9 cellular contexts compared by ENCODE assay signal in the genomic region with DNA sequence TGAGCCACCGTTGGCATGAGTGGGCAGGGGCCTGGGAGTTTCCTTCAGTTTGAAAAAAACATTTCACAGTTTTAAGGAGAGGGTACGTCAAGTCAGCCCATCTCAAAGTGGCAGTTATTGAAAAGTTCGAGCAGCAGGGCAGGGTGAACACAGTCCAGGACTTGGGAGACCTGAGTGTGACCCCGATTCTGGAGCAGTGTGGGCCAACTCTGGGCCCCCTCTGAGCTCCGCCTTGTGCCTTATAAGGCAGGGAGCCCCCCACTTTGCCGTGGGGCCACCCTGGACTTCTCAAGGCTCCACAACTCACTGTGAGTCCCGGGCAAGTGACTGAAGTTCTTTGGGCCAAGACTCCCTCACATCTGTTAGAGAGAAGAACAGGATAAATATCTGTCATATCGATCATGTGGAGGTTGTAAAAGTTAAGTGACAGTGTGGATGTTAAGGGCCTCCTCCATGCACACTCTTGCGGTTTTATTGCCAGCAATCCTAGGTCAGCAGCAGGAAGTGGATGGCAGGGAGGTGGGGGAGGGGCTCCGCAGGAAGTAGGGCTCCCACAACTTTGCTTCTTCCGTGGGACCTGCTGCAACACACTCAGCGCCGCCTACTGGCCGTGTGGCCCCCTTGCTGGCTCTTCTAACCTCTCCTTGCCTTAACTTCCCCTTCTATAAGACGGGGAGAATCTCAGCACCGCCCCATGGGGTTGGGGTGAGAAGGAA. TPM values are rescaled to one million over a fixed set of nuclear protein-coding genes. Genes with fewer than 3 reads are reported as not detected.
DNase-seq lines count a peak whose midpoint lies in the region; ATAC-seq lines count a peak whose summit lies in the region.
"Had no signal": no experiment of that assay in that cellular context is flagged by ENCODE, and none has a peak within 500 bp of the region (broad histone marks: within the 10 kb centered on the region; RNA-seq: fewer than 3 reads in every experiment).

No MANE protein-coding gene starts in this region.

- H3K9ac ChIP-seq in NT2/D1 (ENCODE audit: insufficient read length, low read depth) = no peak overlapping the region

- H3K4me3 ChIP-seq in NT2/D1 (ENCODE audit: insufficient read length, low read depth) = no peak overlapping the region

- H3K4me1 ChIP-seq in NT2/D1 (ENCODE audit: insufficient read depth, insufficient read length) = peaks cover 8% of the 10 kb centered on the region

- H3K36me3 ChIP-seq in NT2/D1 (ENCODE audit: insufficient read depth, insufficient read length, low read length) = no peaks in the 10 kb centered on the region

- H3K27me3 ChIP-seq in NT2/D1 (ENCODE audit: insufficient read depth, insufficient read length) = no peaks in the 10 kb centered on the region

- peak; percentile 78 for ATAC-seq in sciatic nerve

- intact Hi-C loops in sciatic nerve (cut with DNase I) = no loop called here

- DNase-seq in NCI-H1417 (lab: John Stamatoyannopoulos, UW) (peak in 2 of 3 experiments; percentile 0 to 84), NCI-H1417 treated with DMSO at 0.1 percent for 48 hours (lab: John Stamatoyannopoulos, UW) (no peak), NT2/D1 (ENCODE audit: low read depth, low spot score) (peak; percentile 51), globus pallidus (ENCODE audit: low spot score) (peak; percentile 59), sciatic nerve (ENCODE audit: low spot score) (peak; percentile 81), NCI-H2107 treated with DMSO at 0.1 percent for 48 hours (lab: John Stamatoyannopoulos, UW; ENCODE audit: unreplicated experiment) (no peak), NCI-H226 (no peak)
- peak; percentile 87 for DNase-seq in activated CD8-positive, alpha-beta memory T cell treated with anti-CD3 and anti-CD28 coated beads, Interleukin-2, amount 50 U/mL, for 48 hours

- H3K9me3 ChIP-seq in NT2/D1 (ENCODE audit: insufficient read depth, low read length) = no peaks in the 10 kb centered on the region

RNA-seq across cellular contexts. Expression of gene HRH2, which starts 38.4 kb away (rescaled TPM):
- 4.3 TPM for total RNA-seq in sciatic nerve
- total RNA-seq: endothelial cell of umbilical vein had no signal

Comparison
In these comparisons a context has a peak if more than half of its experiments do, and no peak if none do; other contexts are left out.
1. DNase-seq: peak in NCI-H1417 (2 of 3), NT2/D1 (single experiment), activated CD8-positive, alpha-beta memory T cell treated with anti-CD3 and anti-CD28 coated beads, Interleukin-2, amount 50 U/mL, for 48 hours (single experiment), globus pallidus (single experiment) and sciatic nerve (single experiment); none in NCI-H1417 treated with DMSO at 0.1 percent for 48 hours (single experiment), NCI-H2107 treated with DMSO at 0.1 percent for 48 hours (single experiment) and NCI-H226 (single experiment).